24 cellular contexts compared by ENCODE assay signal in the genomic region with DNA sequence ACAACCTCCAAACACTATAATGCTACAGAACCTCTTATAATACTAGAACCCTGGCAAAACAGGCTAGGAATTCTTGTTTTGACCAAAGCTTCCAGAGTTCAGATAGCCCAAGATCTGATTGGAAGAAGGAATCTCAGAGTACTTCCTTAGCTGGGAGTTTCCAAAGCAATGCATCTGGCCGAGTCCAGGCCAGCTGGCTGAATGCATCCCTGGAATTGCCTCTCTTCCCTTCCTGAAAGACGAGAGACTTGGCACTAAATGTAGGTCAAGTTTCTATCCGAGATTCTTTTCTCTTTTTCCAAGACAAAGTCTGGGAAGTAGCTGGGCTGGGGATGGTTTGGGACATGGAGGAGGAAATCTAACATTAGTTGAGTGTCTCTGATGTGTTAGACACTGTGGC.
"Had no signal": no experiment of that assay in that cellular context is flagged by ENCODE, and none has a peak within 500 bp of the region (broad histone marks: within the 10 kb centered on the region; RNA-seq: fewer than 3 reads in every experiment).

No MANE protein-coding gene starts in this region.

- ATAC-seq: activated CD4-positive, CD25-positive, alpha-beta regulatory T cell treated with anti-CD3 and anti-CD28 coated beads, Interleukin-2, amount 50 U/mL, for 24 hours; activated naive CD8-positive, alpha-beta T cell treated with anti-CD3 and anti-CD28 coated beads, Interleukin-2, amount 50 U/mL, for 24 hours; activated T-cell treated with anti-CD3 and anti-CD28 coated beads, Interleukin-2, amount 50 U/mL, for 4 hours; activated T-helper 17 cell treated with anti-CD3 and anti-CD28 coated beads, Interleukin-2, amount 50 U/mL, for 72 hours; esophagus mucosa; natural killer cell; stimulated activated effector memory CD8-positive, alpha-beta T cell treated with anti-CD3 and anti-CD28 coated beads, Interleukin-12 subunit alpha, Interleukin-12 subunit beta, amount 100 ng/mL, for 72 hours; stimulated activated naive CD8-positive, alpha-beta T cell treated with anti-CD3 and anti-CD28 coated beads, Interleukin-15, amount 100 ng/mL, for 72 hours; T-helper 17 cell; upper lobe of right lung had no signal

- H3K79me2 ChIP-seq: hepatocyte had no signal

- H2AFZ ChIP-seq: hepatocyte had no signal

- H3K4me1 ChIP-seq: tibial artery, upper lobe of right lung had no signal

- H3K4me2 ChIP-seq: hepatocyte had no signal

- H3K36me3 ChIP-seq: sigmoid colon, tibial artery, upper lobe of right lung, WERI-Rb-1 had no signal

- H3K9me3 ChIP-seq: sigmoid colon, tibial artery, upper lobe of right lung had no signal

- DNase-seq: activated CD4-positive, alpha-beta memory T cell treated with anti-CD3 and anti-CD28 coated beads for 36 hours; activated CD4-positive, alpha-beta T cell treated with anti-CD3 and anti-CD28 coated beads for 48 hours; activated gamma-delta T cell treated with Interleukin-2 at 50 U/mL for 16 hours; activated naive CD8-positive, alpha-beta T cell treated with anti-CD3 and anti-CD28 coated beads, Interleukin-2, amount 50 U/mL, for 24 hours; activated T-cell treated with anti-CD3 and anti-CD28 coated beads, Interleukin-2, amount 50 U/mL, for 4 hours; amygdala; central memory CD4-positive, alpha-beta T cell; islet precursor cell; midbrain; natural killer cell; sigmoid colon; small intestine; stimulated activated CD4-positive, alpha-beta T cell treated with anti-CD3 and anti-CD28 coated beads, Interleukin-4, amount 100 ng/mL, for 24 hours; stimulated activated naive CD8-positive, alpha-beta T cell treated with anti-CD3 and anti-CD28 coated beads, Interleukin-15, amount 100 ng/mL, for 72 hours; T-helper 17 cell; T1000; tibial artery; upper lobe of right lung had no signal

- H3K27ac ChIP-seq: hepatocyte, sigmoid colon, tibial artery, upper lobe of right lung, WERI-Rb-1 had no signal

- H3K4me3 ChIP-seq: hepatocyte, sigmoid colon, tibial artery, upper lobe of right lung had no signal

- H3K27me3 ChIP-seq: hepatocyte, sigmoid colon, tibial artery, upper lobe of right lung had no signal
